ENCODE assay signal across 28 cellular contexts in the genomic region with DNA sequence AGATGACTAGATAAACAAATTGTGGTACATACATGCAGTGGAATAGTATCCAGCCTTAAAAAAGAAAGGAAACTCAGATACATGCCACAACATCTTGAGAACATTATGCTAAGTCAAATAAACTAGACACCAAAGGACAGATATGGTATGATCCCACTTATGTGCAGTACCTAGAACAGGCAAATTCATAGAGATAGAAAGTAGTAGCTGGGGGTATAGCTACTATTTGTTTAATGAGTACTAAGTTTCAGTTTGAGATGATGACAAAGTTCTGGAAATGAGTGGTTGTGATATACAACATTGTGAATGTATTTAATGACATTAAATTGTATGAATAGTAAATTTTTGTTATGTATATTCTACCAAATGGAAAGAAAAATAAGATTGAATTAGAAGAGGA.
DNase-seq lines count a peak whose midpoint lies in the region; ATAC-seq, FAIRE-seq and TF ChIP-seq lines count a peak whose summit lies in the region.
"Had no signal": no experiment of that assay in that cellular context is flagged by ENCODE, and none has a peak within 500 bp of the region (broad histone marks: within the 10 kb centered on the region; RNA-seq: fewer than 3 reads in every experiment).

No MANE protein-coding gene starts in this region.

- H3K4me3 Mint-ChIP-seq in activated T-cell treated with anti-CD3 and anti-CD28 coated beads, Interleukin-2, amount 50 U/mL, for 72 hours = peak overlapping the region; percentile 16 to 61
- no peak overlapping the region for H3K4me3 Mint-ChIP-seq in stimulated activated naive CD8-positive, alpha-beta T cell treated with anti-CD3 and anti-CD28 coated beads, Interleukin-15, Interleukin-2, amounts not matched to agents 100 ng/mL and 50 ng/mL, for 24 hours
- H3K4me3 Mint-ChIP-seq: CD8-positive, alpha-beta memory T cell; central memory CD8-positive, alpha-beta T cell; dendritic cell treated with granulocyte-macrophage colony-stimulating factor and Interleukin-4, amounts not matched to agents 40 ng/mL and 50 ng/mL, for 4 days; HFFc6; naive B cell; T-helper 1 cell treated with Interleukin-12 subunit alpha and Interleukin-12 subunit beta and Interleukin-4 antibody, amounts not matched to agents 30 μg/mL and 1 μg/mL, for 36 hours had no signal

- CTCF ChIA-PET in PC-9 (lab: Charles Lee) = no interaction called here

- peaks cover 29% of the 10 kb centered on the region for H3K4me1 Mint-ChIP-seq in activated T-cell treated with anti-CD3 and anti-CD28 coated beads, Interleukin-2, amount 50 U/mL, for 72 hours (ENCODE audit: low read depth)
- peaks cover 17% of the 10 kb centered on the region for H3K4me1 Mint-ChIP-seq in stimulated activated naive CD8-positive, alpha-beta T cell treated with anti-CD3 and anti-CD28 coated beads, Interleukin-15, Interleukin-2, amounts not matched to agents 100 ng/mL and 50 ng/mL, for 24 hours (ENCODE audit: low read depth)
- H3K4me1 Mint-ChIP-seq: central memory CD8-positive, alpha-beta T cell; naive B cell had no signal

- no peaks in the 10 kb centered on the region for H3K36me3 ChIP-seq in PC-9 (ENCODE audit: low read depth)
- H3K36me3 ChIP-seq: lower lobe of right lung, right lobe of liver, transverse colon had no signal

- TF ChIP-seq CTCF in PC-9 (conservative IDR thresholded peaks at IDR 0.05) = no peak

- intact Hi-C loops in PC-9 (cut with micrococcal nuclease; ENCODE audit: unreplicated experiment) = no loop called here

- ATAC-seq in activated T-cell treated with anti-CD3 and anti-CD28 coated beads, Interleukin-2, amount 50 U/mL, for 72 hours (replicated peaks in 1 of 2) = peak; percentile 98
- ATAC-seq in HG03432 (IDR thresholded peaks at IDR 0.05; ENCODE audit: unreplicated experiment) = peak; percentile 55
- ATAC-seq: lower lobe of right lung, right lobe of liver had no signal

- POLR2A ChIA-PET in PC-9 (lab: Charles Lee; ENCODE audit: unreplicated experiment) = no interaction called here

- no peaks in the 10 kb centered on the region for H4K20me1 ChIP-seq in PC-9 (ENCODE audit: insufficient read depth)

- no peaks in the 10 kb centered on the region for H3K4me1 ChIP-seq in PC-9 (replicated peaks; ENCODE audit: insufficient read depth)
- H3K4me1 ChIP-seq: right lobe of liver, transverse colon had no signal

- no TSS peak for BruUV-seq in PC-9 (replicated peaks; lab: Mats Ljungman, UMichigan)

- no peak overlapping the region for H3K4me3 ChIP-seq in PC-9
- H3K4me3 ChIP-seq: lower lobe of right lung, right lobe of liver, SK-N-MC, transverse colon had no signal

- peaks cover 7 to 8% of the 10 kb centered on the region in 2 donors for H3K36me3 Mint-ChIP-seq in activated T-cell treated with anti-CD3 and anti-CD28 coated beads, Interleukin-2, amount 50 U/mL, for 72 hours (ENCODE audit: insufficient read depth in 2 of 2)
- H3K36me3 Mint-ChIP-seq in stimulated activated naive CD8-positive, alpha-beta T cell treated with anti-CD3 and anti-CD28 coated beads, Interleukin-15, Interleukin-2, amounts not matched to agents 100 ng/mL and 50 ng/mL, for 24 hours (ENCODE audit: low read depth) = no peaks in the 10 kb centered on the region
- H3K36me3 Mint-ChIP-seq: CD8-positive, alpha-beta memory T cell; naive B cell had no signal

- H3K27ac Mint-ChIP-seq in activated T-cell treated with anti-CD3 and anti-CD28 coated beads, Interleukin-2, amount 50 U/mL, for 72 hours = peak overlapping the region; percentile 90
- peak overlapping the region; percentile 73 for H3K27ac Mint-ChIP-seq in stimulated activated naive CD8-positive, alpha-beta T cell treated with anti-CD3 and anti-CD28 coated beads, Interleukin-15, Interleukin-2, amounts not matched to agents 100 ng/mL and 50 ng/mL, for 24 hours
- H3K27ac Mint-ChIP-seq: CD8-positive, alpha-beta memory T cell; dendritic cell treated with granulocyte-macrophage colony-stimulating factor and Interleukin-4, amounts not matched to agents 40 ng/mL and 50 ng/mL, for 4 days; HFFc6; naive B cell; progenitor cell of endocrine pancreas; T-helper 1 cell treated with Interleukin-12 subunit alpha and Interleukin-12 subunit beta and Interleukin-4 antibody, amounts not matched to agents 30 μg/mL and 1 μg/mL, for 36 hours had no signal

- H3K27ac ChIP-seq in PC-9 = no peak overlapping the region
- H3K27ac ChIP-seq: lower lobe of right lung, right lobe of liver, SK-N-MC, transverse colon had no signal

- peak; percentile 69 for FAIRE-seq in GM19239 (lab: Jason Lieb, UNC)
- FAIRE-seq: H1 had no signal

- H3F3A ChIP-seq in PC-9 (ENCODE audit: insufficient read depth, low read depth) = no peaks in the 10 kb centered on the region

- DNase-seq in activated T-cell treated with anti-CD3 and anti-CD28 coated beads, Interleukin-2, amount 50 U/mL, for 72 hours = no peak
- DNase-seq in activated T-cell treated with anti-CD3 and anti-CD28 coated beads for 4 hours = no peak
- DNase-seq in GM19239 (ENCODE audit: insufficient read length, low spot score) = no peak
- no peak for DNase-seq in SHP77 (lab: John Stamatoyannopoulos, UW)
- no peak for DNase-seq in PC-9
- DNase-seq: CD8-positive, alpha-beta memory T cell; erythroblast; HFFc6; hypothalamus; lower lobe of right lung; midbrain; naive B cell; NCI-H1417; NCI-H2029 treated with DMSO at 0.1 percent for 48 hours; NCI-H2227 treated with DMSO at 0.1 percent for 48 hours; NCI-H526; nucleus accumbens; right lobe of liver; stimulated activated CD4-positive, alpha-beta T cell treated with anti-CD3 and anti-CD28 coated beads, Interleukin-2, amount 100 ng/mL, for 48 hours; transverse colon had no signal

- no peaks in the 10 kb centered on the region for H3K27me3 ChIP-seq in PC-9 (ENCODE audit: insufficient read depth, low read depth)
- H3K27me3 ChIP-seq: right lobe of liver had no signal

- H3K9me3 Mint-ChIP-seq in activated T-cell treated with anti-CD3 and anti-CD28 coated beads, Interleukin-2, amount 50 U/mL, for 72 hours = no peaks in the 10 kb centered on the region
- H3K9me3 Mint-ChIP-seq in stimulated activated naive CD8-positive, alpha-beta T cell treated with anti-CD3 and anti-CD28 coated beads, Interleukin-15, Interleukin-2, amounts not matched to agents 100 ng/mL and 50 ng/mL, for 24 hours = peaks cover 10% of the 10 kb centered on the region
- H3K9me3 Mint-ChIP-seq: central memory CD8-positive, alpha-beta T cell; dendritic cell treated with granulocyte-macrophage colony-stimulating factor and Interleukin-4, amounts not matched to agents 40 ng/mL and 50 ng/mL, for 4 days; naive B cell had no signal

- H3K79me2 ChIP-seq in PC-9 (ENCODE audit: low read depth) = no peaks in the 10 kb centered on the region

- no peak overlapping the region for H2AFZ ChIP-seq in PC-9

- no peaks in the 10 kb centered on the region for H3K9me2 ChIP-seq in PC-9 (ENCODE audit: insufficient read depth)

- H3K4me2 ChIP-seq in PC-9 = no peak overlapping the region

- no peaks in the 10 kb centered on the region for H3K27me3 Mint-ChIP-seq in activated T-cell treated with anti-CD3 and anti-CD28 coated beads, Interleukin-2, amount 50 U/mL, for 72 hours (ENCODE audit: low read depth)
- H3K27me3 Mint-ChIP-seq in stimulated activated naive CD8-positive, alpha-beta T cell treated with anti-CD3 and anti-CD28 coated beads, Interleukin-15, Interleukin-2, amounts not matched to agents 100 ng/mL and 50 ng/mL, for 24 hours = peaks cover 6% of the 10 kb centered on the region
- H3K27me3 Mint-ChIP-seq: central memory CD8-positive, alpha-beta T cell; progenitor cell of endocrine pancreas had no signal

- no peaks in the 10 kb centered on the region for H3K9me3 ChIP-seq in PC-9 (ENCODE audit: insufficient read depth, low read depth)
- H3K9me3 ChIP-seq: lower lobe of right lung, right lobe of liver, transverse colon had no signal
